Comparison of ENCODE assay signal across 11 cellular contexts in the genomic region with DNA sequence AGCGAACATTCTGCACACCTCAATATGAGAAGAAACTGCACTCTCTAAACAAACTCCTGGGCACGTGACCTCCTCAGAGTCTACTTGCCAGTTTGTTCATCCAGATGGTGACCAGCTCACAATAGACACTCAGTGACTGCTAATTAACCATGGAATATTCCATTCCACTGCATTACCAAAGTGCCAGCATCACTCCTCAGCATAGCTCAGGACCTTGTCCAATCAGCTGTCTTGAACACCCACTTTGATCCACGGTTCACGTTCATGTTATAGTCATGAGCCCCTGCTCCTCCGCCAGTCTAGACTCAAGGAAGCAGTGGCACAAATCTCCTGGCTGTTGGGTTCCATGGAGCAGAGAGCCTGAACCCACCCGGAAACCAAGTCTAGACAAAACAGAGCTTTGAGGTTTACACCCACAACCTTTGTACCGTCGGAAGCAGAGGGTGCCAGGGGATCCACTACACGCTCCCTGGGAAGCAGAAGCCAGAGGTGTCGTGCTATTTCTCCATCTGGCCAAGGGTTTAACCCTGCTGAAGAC.
DNase-seq lines count a peak whose midpoint lies in the region; ATAC-seq and TF ChIP-seq lines count a peak whose summit lies in the region.
"Had no signal": no experiment of that assay in that cellular context is flagged by ENCODE, and none has a peak within 500 bp of the region (broad histone marks: within the 10 kb centered on the region; RNA-seq: fewer than 3 reads in every experiment).

No MANE protein-coding gene starts in this region.

- peaks cover 30% of the 10 kb centered on the region for H3K4me1 Mint-ChIP-seq in activated CD4-positive, alpha-beta memory T cell treated with anti-CD3 and anti-CD28 coated beads for 36 hours (ENCODE audit: low read depth)
- peaks cover 19% of the 10 kb centered on the region for H3K4me1 Mint-ChIP-seq in activated CD4-positive, alpha-beta memory T cell treated with anti-CD3 and anti-CD28 coated beads, Interleukin-2, amount 10 ng/mL, durations not matched to agents 7 days and 5 days
- peaks cover 45% of the 10 kb centered on the region for H3K4me1 Mint-ChIP-seq in activated CD8-positive, alpha-beta T cell treated with anti-CD3 and anti-CD28 coated beads for 36 hours (ENCODE audit: low read depth)

- CTCF ChIA-PET in activated CD4-positive, alpha-beta memory T cell treated with anti-CD3 and anti-CD28 coated beads for 36 hours (lab: Charles Lee): interaction anchor here (1.0 to 1.1 kb wide), 2 partner anchors 10 to 307 kb away, joined by 3 to 4 read pairs; no protein-coding TSS in a partner anchor
- CTCF ChIA-PET in activated CD4-positive, alpha-beta memory T cell treated with anti-CD3 and anti-CD28 coated beads, Interleukin-2, amount 10 ng/mL, durations not matched to agents 7 days and 5 days (lab: Charles Lee): interaction anchor here (0.9 to 1.0 kb wide), 2 partner anchors 309 to 336 kb away, joined by 3 read pairs; no protein-coding TSS in a partner anchor
- CTCF ChIA-PET in activated CD8-positive, alpha-beta T cell treated with anti-CD3 and anti-CD28 coated beads for 36 hours (lab: Charles Lee): interaction anchor here (1.0 to 2.4 kb wide), 4 partner anchors 9 to 337 kb away, joined by 3 to 9 read pairs (median 3); no protein-coding TSS in a partner anchor

- POLR2A ChIA-PET in activated CD4-positive, alpha-beta memory T cell treated with anti-CD3 and anti-CD28 coated beads for 36 hours (lab: Charles Lee): interaction anchor here (1.2 to 1.3 kb wide), 2 partner anchors 24 to 26 kb away, joined by 3 read pairs; no protein-coding TSS in a partner anchor
- POLR2A ChIA-PET in activated CD4-positive, alpha-beta memory T cell treated with anti-CD3 and anti-CD28 coated beads, Interleukin-2, amount 10 ng/mL, durations not matched to agents 7 days and 5 days (lab: Charles Lee): interaction anchor here (1.2 to 1.7 kb wide), 3 partner anchors 273 to 308 kb away, joined by 3 to 5 read pairs (median 3); a partner anchor contains a TSS
- POLR2A ChIA-PET in activated CD8-positive, alpha-beta T cell treated with anti-CD3 and anti-CD28 coated beads for 36 hours (lab: Charles Lee): no interaction called here

- peak; percentile 24 for DNase-seq in activated CD4-positive, alpha-beta memory T cell treated with anti-CD3 and anti-CD28 coated beads for 36 hours
- DNase-seq in activated CD4-positive, alpha-beta memory T cell treated with anti-CD3 and anti-CD28 coated beads, Interleukin-2, amount 10 ng/mL, durations not matched to agents 7 days and 5 days: no peak
- no peak for DNase-seq in activated CD8-positive, alpha-beta T cell treated with anti-CD3 and anti-CD28 coated beads for 36 hours
- peak; percentile 14 for DNase-seq in inferior parietal cortex (ENCODE audit: extremely low spot score)
- peak; percentile 48 for DNase-seq in superior temporal gyrus (ENCODE audit: extremely low spot score)
- no peak for DNase-seq in NCI-H187 (lab: John Stamatoyannopoulos, UW)
- DNase-seq in NCI-H2081 (lab: John Stamatoyannopoulos, UW): no peak
- DNase-seq: aorta; NCI-H1436; stimulated activated CD4-positive, alpha-beta T cell treated with anti-CD3 and anti-CD28 coated beads, Interleukin-12 subunit alpha, Interleukin-12 subunit beta, amount 100 ng/mL, for 4 hours had no signal

- H3K36me3 Mint-ChIP-seq in activated CD4-positive, alpha-beta memory T cell treated with anti-CD3 and anti-CD28 coated beads for 36 hours: no peaks in the 10 kb centered on the region
- H3K36me3 Mint-ChIP-seq in activated CD4-positive, alpha-beta memory T cell treated with anti-CD3 and anti-CD28 coated beads, Interleukin-2, amount 10 ng/mL, durations not matched to agents 7 days and 5 days (ENCODE audit: low read depth): no peaks in the 10 kb centered on the region
- no peaks in the 10 kb centered on the region for H3K36me3 Mint-ChIP-seq in activated CD8-positive, alpha-beta T cell treated with anti-CD3 and anti-CD28 coated beads for 36 hours (ENCODE audit: low read depth)

- H3K9me3 Mint-ChIP-seq in activated CD4-positive, alpha-beta memory T cell treated with anti-CD3 and anti-CD28 coated beads for 36 hours: no peaks in the 10 kb centered on the region
- H3K9me3 Mint-ChIP-seq in activated CD4-positive, alpha-beta memory T cell treated with anti-CD3 and anti-CD28 coated beads, Interleukin-2, amount 10 ng/mL, durations not matched to agents 7 days and 5 days: no peaks in the 10 kb centered on the region
- no peaks in the 10 kb centered on the region for H3K9me3 Mint-ChIP-seq in activated CD8-positive, alpha-beta T cell treated with anti-CD3 and anti-CD28 coated beads for 36 hours

- H3K4me3 Mint-ChIP-seq in activated CD4-positive, alpha-beta memory T cell treated with anti-CD3 and anti-CD28 coated beads for 36 hours: no peak overlapping the region
- no peak overlapping the region for H3K4me3 Mint-ChIP-seq in activated CD4-positive, alpha-beta memory T cell treated with anti-CD3 and anti-CD28 coated beads, Interleukin-2, amount 10 ng/mL, durations not matched to agents 7 days and 5 days
- H3K4me3 Mint-ChIP-seq in activated CD8-positive, alpha-beta T cell treated with anti-CD3 and anti-CD28 coated beads for 36 hours: no peak overlapping the region

- no peak overlapping the region for H3K27ac Mint-ChIP-seq in activated CD4-positive, alpha-beta memory T cell treated with anti-CD3 and anti-CD28 coated beads for 36 hours
- H3K27ac Mint-ChIP-seq in activated CD4-positive, alpha-beta memory T cell treated with anti-CD3 and anti-CD28 coated beads, Interleukin-2, amount 10 ng/mL, durations not matched to agents 7 days and 5 days: no peak overlapping the region
- peak overlapping the region; percentile 47 for H3K27ac Mint-ChIP-seq in activated CD8-positive, alpha-beta T cell treated with anti-CD3 and anti-CD28 coated beads for 36 hours

- intact Hi-C loops in activated CD4-positive, alpha-beta memory T cell treated with anti-CD3 and anti-CD28 coated beads for 36 hours (cut with micrococcal nuclease): no loop called here
- intact Hi-C loops in activated CD8-positive, alpha-beta T cell treated with anti-CD3 and anti-CD28 coated beads for 36 hours (cut with micrococcal nuclease): loop anchor here (5.0 kb wide), 1 partner anchor 280 kb away; no protein-coding TSS in a partner anchor

- ATAC-seq in activated CD8-positive, alpha-beta T cell treated with anti-CD3 and anti-CD28 coated beads for 36 hours: no peak
- ATAC-seq in HG03460 (IDR thresholded peaks at IDR 0.05; ENCODE audit: unreplicated experiment): no peak

- TF ChIP-seq CTCF in activated CD8-positive, alpha-beta T cell treated with anti-CD3 and anti-CD28 coated beads for 36 hours (IDR thresholded peaks at IDR 0.05): no peak

- no peaks in the 10 kb centered on the region for H3K27me3 Mint-ChIP-seq in activated CD4-positive, alpha-beta memory T cell treated with anti-CD3 and anti-CD28 coated beads for 36 hours
- H3K27me3 Mint-ChIP-seq in activated CD4-positive, alpha-beta memory T cell treated with anti-CD3 and anti-CD28 coated beads, Interleukin-2, amount 10 ng/mL, durations not matched to agents 7 days and 5 days: no peaks in the 10 kb centered on the region
- no peaks in the 10 kb centered on the region for H3K27me3 Mint-ChIP-seq in activated CD8-positive, alpha-beta T cell treated with anti-CD3 and anti-CD28 coated beads for 36 hours

Comparison
In these comparisons a context has a peak if more than half of its experiments do, and no peak if none do; other contexts are left out.
1. DNase-seq: peak in activated CD4-positive, alpha-beta memory T cell treated with anti-CD3 and anti-CD28 coated beads for 36 hours (single experiment), inferior parietal cortex (single experiment) and superior temporal gyrus (single experiment); none in activated CD4-positive, alpha-beta memory T cell treated with anti-CD3 and anti-CD28 coated beads, Interleukin-2, amount 10 ng/mL, durations not matched to agents 7 days and 5 days (single experiment), activated CD8-positive, alpha-beta T cell treated with anti-CD3 and anti-CD28 coated beads for 36 hours (single experiment), NCI-H187 (0 of 2) and NCI-H2081 (0 of 2).